Comparison of ENCODE assay signal across 12 cellular contexts in genomic region chr18:58992301-58993231, GRCh38.
DNase-seq lines count a peak whose midpoint lies in the region; ATAC-seq and TF ChIP-seq lines count a peak whose summit lies in the region.
"Had no signal": no experiment of that assay in that cellular context is flagged by ENCODE, and none has a peak within 500 bp of the region (broad histone marks: within the 10 kb centered on the region; RNA-seq: fewer than 3 reads in every experiment).

No MANE protein-coding gene starts in this region.

- H3K9me3 Mint-ChIP-seq in immature natural killer cell = peaks cover 0 to 5% (median 0%) of the 10 kb centered on the region in 6 donors

- no peak overlapping the region for H3K4me3 Mint-ChIP-seq in immature natural killer cell
- H3K4me3 Mint-ChIP-seq: activated CD8-positive, alpha-beta memory T cell treated with anti-CD3 and anti-CD28 coated beads, Interleukin-2, amount 10 ng/mL, durations not matched to agents 7 days and 5 days; naive thymus-derived CD8-positive, alpha-beta T cell; T-helper 1 cell treated with Interleukin-12 subunit alpha and Interleukin-12 subunit beta and Interleukin-4 antibody, amounts not matched to agents 30 μg/mL and 1 μg/mL, for 36 hours had no signal

- H3K36me3 ChIP-seq in Peyer's patch (no peaks in the 10 kb centered on the region), esophagus squamous epithelium (no peaks in the 10 kb centered on the region), gastrocnemius medialis (no peaks in the 10 kb centered on the region)

- TF ChIP-seq POLR2A in Peyer's patch (IDR thresholded peaks at IDR 0.05) (no peak), esophagus squamous epithelium (IDR thresholded peaks at IDR 0.05) (no peak), gastrocnemius medialis (IDR thresholded peaks at IDR 0.05) (no peak)

- peaks cover 1 to 7% (median 2%) of the 10 kb centered on the region in 3 donors for H3K27me3 Mint-ChIP-seq in immature natural killer cell (ENCODE audit: low read depth in 3 of 3)

- H3K4me3 ChIP-seq in Peyer's patch (no peak overlapping the region), esophagus squamous epithelium (no peak overlapping the region), gastrocnemius medialis (no peak overlapping the region)

- no peak for TF ChIP-seq CTCF in Peyer's patch (IDR thresholded peaks at IDR 0.05)
- TF ChIP-seq CTCF in esophagus squamous epithelium (IDR thresholded peaks at IDR 0.05) = no peak
- TF ChIP-seq CTCF in gastrocnemius medialis (IDR thresholded peaks at IDR 0.05 in 4 of 5, conservative IDR thresholded peaks at IDR 0.05 in 1 of 5) = no peak

- no peaks in the 10 kb centered on the region for H3K36me3 Mint-ChIP-seq in immature natural killer cell
- H3K36me3 Mint-ChIP-seq: activated CD8-positive, alpha-beta memory T cell treated with anti-CD3 and anti-CD28 coated beads, Interleukin-2, amount 10 ng/mL, durations not matched to agents 7 days and 5 days had no signal

- peak in 1 of 2 donors; percentile 6 for ATAC-seq in gastrocnemius medialis
- ATAC-seq in HG03025 (IDR thresholded peaks at IDR 0.05; ENCODE audit: low FRiP score, unreplicated experiment) = no peak
- no peak for ATAC-seq in GM21529 (IDR thresholded peaks at IDR 0.05; ENCODE audit: unreplicated experiment)
- ATAC-seq: activated CD8-positive, alpha-beta memory T cell treated with anti-CD3 and anti-CD28 coated beads, Interleukin-2, amount 10 ng/mL, durations not matched to agents 7 days and 5 days; naive thymus-derived CD8-positive, alpha-beta T cell had no signal

- in situ Hi-C loops in gastrocnemius medialis (cut with MboI; ENCODE audit: low sequenced_read_pairs in 4 of 4) = loop anchor here in 1 of 4 donors (10.0 kb wide), 1 partner anchor 72 kb away; no protein-coding TSS in a partner anchor

- intact Hi-C loops in esophagus squamous epithelium (cut with DNase I) (no loop called here), gastrocnemius medialis (cut with DNase I; ENCODE audit: low total_unique reads) (loop anchor here (5.0 kb wide), 1 partner anchor 130 kb away; the partner anchor contains the start of gene ZNF532)

- DNase-seq in ELR (ENCODE audit: low read depth) (peak; percentile 70), Peyer's patch (no peak), esophagus squamous epithelium (lab: John Stamatoyannopoulos, UW) (no peak), gastrocnemius medialis (no peak), immature natural killer cell (no peak), GM19238 (ENCODE audit: insufficient read length, low spot score) (no peak)
- DNase-seq: activated CD8-positive, alpha-beta memory T cell treated with anti-CD3 and anti-CD28 coated beads, Interleukin-2, amount 10 ng/mL, durations not matched to agents 7 days and 5 days; naive thymus-derived CD8-positive, alpha-beta T cell; NCI-H345 had no signal

- no peaks in the 10 kb centered on the region for H3K4me1 Mint-ChIP-seq in immature natural killer cell
- H3K4me1 Mint-ChIP-seq: naive thymus-derived CD8-positive, alpha-beta T cell had no signal

- no peaks in the 10 kb centered on the region for H3K9me3 ChIP-seq in Peyer's patch
- H3K9me3 ChIP-seq in esophagus squamous epithelium = no peaks in the 10 kb centered on the region
- H3K9me3 ChIP-seq in gastrocnemius medialis = no peaks in the 10 kb centered on the region

- WGBS in esophagus squamous epithelium, 2 donors = 66 to 68% methylated on average over 15 to 16 of the region's 16 CpGs

- peaks cover 0 to 6% (median 0%) of the 10 kb centered on the region in 4 donors for H3K4me1 ChIP-seq in Peyer's patch
- H3K4me1 ChIP-seq in esophagus squamous epithelium = peaks cover 0 to 20% (median 9%) of the 10 kb centered on the region in 3 donors
- peaks cover 53 to 68% of the 10 kb centered on the region in 2 donors for H3K4me1 ChIP-seq in gastrocnemius medialis

- peak overlapping the region in 3 of 4 donors; percentile 38 to 59 (median 57) for H3K27ac ChIP-seq in Peyer's patch
- H3K27ac ChIP-seq in esophagus squamous epithelium = peak overlapping the region in 3 of 4 donors; percentile 39 to 82 (median 65)
- H3K27ac ChIP-seq in gastrocnemius medialis = peak overlapping the region; percentile 88 to 92 (median 90)

- no peak overlapping the region for H3K27ac Mint-ChIP-seq in immature natural killer cell
- H3K27ac Mint-ChIP-seq: activated CD8-positive, alpha-beta memory T cell treated with anti-CD3 and anti-CD28 coated beads, Interleukin-2, amount 10 ng/mL, durations not matched to agents 7 days and 5 days; naive thymus-derived CD8-positive, alpha-beta T cell; T-helper 1 cell treated with Interleukin-12 subunit alpha and Interleukin-12 subunit beta and Interleukin-4 antibody, amounts not matched to agents 30 μg/mL and 1 μg/mL, for 36 hours had no signal

- H3K27me3 ChIP-seq in Peyer's patch (no peaks in the 10 kb centered on the region), esophagus squamous epithelium (no peaks in the 10 kb centered on the region), gastrocnemius medialis (no peaks in the 10 kb centered on the region)
